In the genomic region with DNA sequence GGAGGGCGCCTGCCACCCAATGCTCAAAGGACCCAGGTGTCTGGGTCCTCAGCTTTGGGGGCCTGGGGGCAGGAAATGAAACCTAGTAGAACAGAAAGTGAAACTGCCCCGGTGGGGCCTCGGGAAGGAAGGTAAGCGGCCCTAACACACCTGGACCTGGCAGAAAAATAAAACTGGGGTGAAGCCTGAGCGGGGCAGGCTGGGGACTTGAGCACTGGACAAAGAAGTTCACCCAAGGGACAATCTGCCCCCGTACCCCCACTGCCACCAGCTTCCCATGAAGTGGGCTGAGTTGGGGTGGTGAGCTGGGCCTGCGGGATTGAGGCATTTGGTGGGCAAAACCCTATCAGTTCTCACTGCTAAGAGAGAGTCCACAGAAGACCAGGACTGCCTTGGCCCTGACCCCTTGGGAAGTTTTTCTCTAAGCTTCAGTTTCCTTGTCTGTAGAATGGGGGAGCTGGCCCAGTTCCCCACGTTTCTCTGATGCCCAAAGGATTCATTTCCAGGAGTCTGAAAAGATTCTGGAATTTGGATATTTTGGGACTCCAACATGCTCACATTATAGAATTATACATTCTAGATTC, we compare ENCODE assay signal across 8 cellular contexts. TPM values are rescaled to one million over a fixed set of nuclear protein-coding genes. Genes with fewer than 3 reads are reported as not detected.
DNase-seq lines count a peak whose midpoint lies in the region; ATAC-seq, FAIRE-seq and TF ChIP-seq lines count a peak whose summit lies in the region.

No MANE protein-coding gene starts in this region.

- DNase-seq in Right ventricle myocardium superior (no peak), cardiac septum (ENCODE audit: low spot score) (no peak), endothelial cell (ENCODE audit: low spot score) (no peak), osteoblast (ENCODE audit: insufficient read length, low spot score, missing footprints) (peak; percentile 88), H54 (ENCODE audit: insufficient read length, low spot score) (no peak), kidney glomerular epithelial cell (lab: John Stamatoyannopoulos, UW) (no peak)
- peak; percentile 69 for DNase-seq in activated CD4-positive, alpha-beta T cell treated with anti-CD3 and anti-CD28 coated beads for 1 hour

- H3K4me2 ChIP-seq in osteoblast (ENCODE audit: insufficient read depth, low read length) = peak overlapping the region; percentile 97

- H3K9me3 ChIP-seq in osteoblast (ENCODE audit: low read depth, low read length) = no peaks in the 10 kb centered on the region

- peak overlapping the region; percentile 17 for H2AFZ ChIP-seq in osteoblast (ENCODE audit: low read length)

- TF ChIP-seq CTCF in endothelial cell (IDR thresholded peaks at IDR 0.05; ENCODE audit: unreplicated experiment) (no peak), osteoblast (IDR thresholded peaks at IDR 0.05; ENCODE audit: extremely low read depth, low read depth, low read length) (no peak)

- H3K27me3 Mint-ChIP-seq in endothelial cell (ENCODE audit: unreplicated experiment) = peaks cover 20% of the 10 kb centered on the region

- FAIRE-seq in H54 (lab: Jason Lieb, UNC) = no peak

- H3K27ac Mint-ChIP-seq in endothelial cell (ENCODE audit: unreplicated experiment) = peak overlapping the region; percentile 98

- peaks cover 14% of the 10 kb centered on the region for H3K36me3 Mint-ChIP-seq in endothelial cell (ENCODE audit: low read depth, unreplicated experiment)

- TF ChIP-seq POLR2A in H54 (IDR thresholded peaks at IDR 0.05; ENCODE audit: low read depth, low read length) = no peak

- intact Hi-C loops in Right ventricle myocardium superior (cut with DNase I) (no loop called here), cardiac septum (cut with DNase I) (no loop called here)

- H3K27me3 ChIP-seq in osteoblast (ENCODE audit: insufficient read depth, low read length) = no peaks in the 10 kb centered on the region

- ATAC-seq in Right ventricle myocardium superior (ENCODE audit: poor library complexity) (peak; percentile 1), GM19023 (IDR thresholded peaks at IDR 0.05; ENCODE audit: unreplicated experiment) (no peak)

- peak overlapping the region; percentile 84 for H3K27ac ChIP-seq in osteoblast (ENCODE audit: low read depth, low read length)

- H3K4me1 ChIP-seq in osteoblast (ENCODE audit: insufficient read depth, low read length) = peaks cover 12% of the 10 kb centered on the region

- peak overlapping the region; percentile 86 for H3K4me3 ChIP-seq in osteoblast (ENCODE audit: insufficient read depth, low read length)

- H4K20me1 ChIP-seq in osteoblast (ENCODE audit: insufficient read depth, low read length) = no peaks in the 10 kb centered on the region

- H3K9me3 Mint-ChIP-seq in endothelial cell (ENCODE audit: unreplicated experiment) = no peaks in the 10 kb centered on the region

- peaks cover 28% of the 10 kb centered on the region for H3K4me1 Mint-ChIP-seq in endothelial cell (ENCODE audit: unreplicated experiment)

- peaks cover 23% of the 10 kb centered on the region for H3K79me2 ChIP-seq in osteoblast (ENCODE audit: insufficient read depth, low read length)

- peak overlapping the region; percentile 98 for H3K4me3 Mint-ChIP-seq in endothelial cell (ENCODE audit: unreplicated experiment)

- peaks cover 17% of the 10 kb centered on the region for H3K36me3 ChIP-seq in osteoblast (ENCODE audit: insufficient read depth, low read length)

RNA-seq across cellular contexts. Expression of a gene that starts 2.3 kb away (rescaled TPM):
- 10.1 TPM for total RNA-seq in Right ventricle myocardium superior
- total RNA-seq in cardiac septum = 13.3 TPM
- 132 TPM for total RNA-seq in endothelial cell (ENCODE audit: unreplicated experiment)
- 9.0 and 9.4 TPM in 2 replicates for total RNA-seq in osteoblast

RNA-seq across cellular contexts. Expression of a gene that starts 31.2 kb away (rescaled TPM):
- total RNA-seq in Right ventricle myocardium superior (13.9 TPM), cardiac septum (24.2 TPM), endothelial cell (ENCODE audit: unreplicated experiment) (22.7 TPM), osteoblast (18.0 and 18.5 TPM in 2 replicates)

RNA-seq across cellular contexts. Expression of a gene that starts 31.6 kb away (rescaled TPM):
- total RNA-seq in Right ventricle myocardium superior (38.4 TPM), cardiac septum (54.2 TPM), endothelial cell (ENCODE audit: unreplicated experiment) (111 TPM), osteoblast (56.3 and 56.5 TPM in 2 replicates)

RNA-seq across cellular contexts. Expression of a gene that starts 53.6 kb away (rescaled TPM):
- total RNA-seq in Right ventricle myocardium superior = 15.2 TPM
- total RNA-seq in cardiac septum = 23.8 TPM
- 1.1 TPM for total RNA-seq in endothelial cell (ENCODE audit: unreplicated experiment)
- 1.8 and 3.5 TPM in 2 replicates for total RNA-seq in osteoblast

Comparison
In these comparisons a context has a peak if more than half of its experiments do, and no peak if none do; other contexts are left out.
1. DNase-seq: peak in activated CD4-positive, alpha-beta T cell treated with anti-CD3 and anti-CD28 coated beads for 1 hour (single experiment) and osteoblast (single experiment); none in Right ventricle myocardium superior (single experiment), cardiac septum (single experiment), endothelial cell (single experiment), H54 (single experiment) and kidney glomerular epithelial cell (single experiment).